In genomic region chr17:9644910-9645751, GRCh38 we compare ENCODE assay signal across 1 cellular context.
TF ChIP-seq lines count a peak whose summit lies in the region.

Gene USP43, plus strand, starts transcription at chr17:9645517. Its CDS starts 116 bp downstream, at chr17:9645633.

TF ChIP-seq in HepG2, 621 proteins besides CTCF, POLR2A, EP300 and RAD21 (continued from another document and continues in another):
- TF ChIP-seq ZNF784 (CRISPR knock-in tag; IDR thresholded peaks at IDR 0.05; ENCODE audit: borderline replicate concordance): no peak
- no peak for TF ChIP-seq ZNF792 (CRISPR knock-in tag; IDR thresholded peaks at IDR 0.05)
- TF ChIP-seq ZNF280D (CRISPR knock-in tag; IDR thresholded peaks at IDR 0.05): peak; percentile 27; the same call in 1 of the 2 replicates
- no peak; the same call in 1 of the 2 replicates for TF ChIP-seq PATZ1 (CRISPR knock-in tag; IDR thresholded peaks at IDR 0.05)
- TF ChIP-seq RARA (CRISPR knock-in tag; IDR thresholded peaks at IDR 0.05): no peak
- peak; percentile 45; the same call in 1 of the 2 replicates for TF ChIP-seq SP5 (CRISPR knock-in tag; IDR thresholded peaks at IDR 0.05; ENCODE audit: borderline replicate concordance, low read depth)
- TF ChIP-seq ZBTB38 (CRISPR knock-in tag; IDR thresholded peaks at IDR 0.05): peak; percentile 71
- TF ChIP-seq ZHX2 (IDR thresholded peaks at IDR 0.05; ENCODE audit: low read depth): no peak
- TF ChIP-seq ZHX2 (CRISPR knock-in tag; IDR thresholded peaks at IDR 0.05; ENCODE audit: borderline replicate concordance): no peak
- 0 out of 2 replicates have a peak, but pooled peaks have one; percentile 9 for TF ChIP-seq HNF1B (CRISPR knock-in tag; IDR thresholded peaks at IDR 0.05)
- no peak for TF ChIP-seq HMG20A (CRISPR knock-in tag; IDR thresholded peaks at IDR 0.05; ENCODE audit: borderline replicate concordance)
- no peak for TF ChIP-seq STAG1 (CRISPR knock-in tag; IDR thresholded peaks at IDR 0.05)
- TF ChIP-seq DDIT3 (CRISPR knock-in tag; IDR thresholded peaks at IDR 0.05): no peak
- TF ChIP-seq ATM (IDR thresholded peaks at IDR 0.05; ENCODE audit: borderline replicate concordance): no peak
- TF ChIP-seq SNAPC5 (CRISPR knock-in tag; IDR thresholded peaks at IDR 0.05; ENCODE audit: borderline replicate concordance): no peak
- TF ChIP-seq MTF2 (CRISPR knock-in tag; IDR thresholded peaks at IDR 0.05; ENCODE audit: borderline replicate concordance): 0 out of 2 replicates have a peak, but pooled peaks have one; percentile 15
- peak; percentile 2 for TF ChIP-seq XRCC5 (optimal IDR thresholded peaks at IDR 0.05; ENCODE audit: low read length)
- 0 out of 2 replicates have a peak, but pooled peaks have one; percentile 10 for TF ChIP-seq ZFX (CRISPR knock-in tag; IDR thresholded peaks at IDR 0.05; ENCODE audit: low read depth)
- TF ChIP-seq ADNP (CRISPR knock-in tag; IDR thresholded peaks at IDR 0.05): no peak
- 0 out of 2 replicates have a peak, but pooled peaks have one; percentile 45 for TF ChIP-seq ZNF331 (CRISPR knock-in tag; IDR thresholded peaks at IDR 0.05)
- TF ChIP-seq ZNF501 (CRISPR knock-in tag; IDR thresholded peaks at IDR 0.05): 0 out of 2 replicates have a peak, but pooled peaks have one; percentile 39
- no peak; the same call in none of the 2 replicates for TF ChIP-seq HDAC1 (CRISPR knock-in tag; IDR thresholded peaks at IDR 0.05)
- TF ChIP-seq CBX5 (CRISPR knock-in tag; IDR thresholded peaks at IDR 0.05; ENCODE audit: borderline replicate concordance): no peak
- peak; percentile 9; the same call in 1 of the 2 replicates for TF ChIP-seq HOXA3 (CRISPR knock-in tag; IDR thresholded peaks at IDR 0.05)
- TF ChIP-seq MYPOP (CRISPR knock-in tag; IDR thresholded peaks at IDR 0.05): peak; percentile 49
- TF ChIP-seq TSC22D2 (CRISPR knock-in tag; IDR thresholded peaks at IDR 0.05; ENCODE audit: borderline replicate concordance): no peak
- no peak for TF ChIP-seq ZNF496 (CRISPR knock-in tag; IDR thresholded peaks at IDR 0.05; ENCODE audit: insufficient replicate concordance)
- TF ChIP-seq FUBP1 (CRISPR knock-in tag; IDR thresholded peaks at IDR 0.05; ENCODE audit: borderline replicate concordance): no peak
- no peak for TF ChIP-seq ZNF776 (CRISPR knock-in tag; IDR thresholded peaks at IDR 0.05)
- no peak for TF ChIP-seq ZNF282 (IDR thresholded peaks at IDR 0.05; ENCODE audit: partially characterized antibody)
- TF ChIP-seq FLYWCH1 (CRISPR knock-in tag; IDR thresholded peaks at IDR 0.05): no peak
- TF ChIP-seq ZNF841 (CRISPR knock-in tag; IDR thresholded peaks at IDR 0.05; ENCODE audit: borderline replicate concordance): no peak
- TF ChIP-seq ZNF746 (CRISPR knock-in tag; IDR thresholded peaks at IDR 0.05): 0 out of 2 replicates have a peak, but pooled peaks have one; percentile 20
- TF ChIP-seq TEAD3 (CRISPR knock-in tag; optimal IDR thresholded peaks at IDR 0.05; ENCODE audit: borderline replicate concordance): peak; percentile 2
- TF ChIP-seq NRL (CRISPR knock-in tag; IDR thresholded peaks at IDR 0.05; ENCODE audit: borderline replicate concordance): no peak
- TF ChIP-seq GATA4 (IDR thresholded peaks at IDR 0.05; ENCODE audit: borderline replicate concordance, low read depth): no peak
- TF ChIP-seq ZNF512 (CRISPR knock-in tag; IDR thresholded peaks at IDR 0.05): no peak
- no peak for TF ChIP-seq ZNF484 (CRISPR knock-in tag; IDR thresholded peaks at IDR 0.05; ENCODE audit: borderline replicate concordance, low read depth)
